Comparison of ENCODE assay signal across 8 cellular contexts in genomic region chr1:109983380-109984189, GRCh38. TPM values are rescaled to one million over a fixed set of nuclear protein-coding genes. Genes with fewer than 3 reads are reported as not detected.
DNase-seq lines count a peak whose midpoint lies in the region; ATAC-seq and TF ChIP-seq lines count a peak whose summit lies in the region.

No MANE protein-coding gene starts in this region.

- H3K4me3 ChIP-seq in CD4-positive, CD25-positive, alpha-beta regulatory T cell (ENCODE audit: low read depth, low read length): no peak overlapping the region
- H3K4me3 ChIP-seq in Panc1 (ENCODE audit: low read depth in 2 of 2, low read length in 2 of 2) (no peak overlapping the region), fibroblast of the aortic adventitia (ENCODE audit: low read depth, low read length) (no peak overlapping the region), parathyroid adenoma (ENCODE audit: low read depth, low read length) (no peak overlapping the region)

- H3K27me3 Mint-ChIP-seq in CD4-positive, CD25-positive, alpha-beta regulatory T cell: peaks cover 4% of the 10 kb centered on the region

- H3K9me3 Mint-ChIP-seq in CD4-positive, CD25-positive, alpha-beta regulatory T cell: no peaks in the 10 kb centered on the region

- no peak overlapping the region for H3K27ac ChIP-seq in CD4-positive, CD25-positive, alpha-beta regulatory T cell (ENCODE audit: insufficient read depth, low read length, poor library complexity, severe bottlenecking)
- H3K27ac ChIP-seq in Panc1 (ENCODE audit: low read length) (peak overlapping the region; percentile 95), parathyroid adenoma (peak overlapping the region; percentile 88)

- CTCF ChIA-PET in Panc1 (lab: Charles Lee): interaction anchor here (0.7 to 2.9 kb wide), 13 partner anchors 23 to 343 kb away, joined by 3 to 53 read pairs (median 4); no protein-coding TSS in a partner anchor

- in situ Hi-C loops in Panc1 (cut with HindIII; ENCODE audit: low pct_unique_long_range_greater_than_20kb, low sequenced_read_pairs): no loop called here

- H3K4me1 ChIP-seq in CD4-positive, CD25-positive, alpha-beta regulatory T cell (ENCODE audit: control insufficient read depth, insufficient read depth, low read length, poor library complexity, severe bottlenecking): peaks cover 30% of the 10 kb centered on the region
- H3K4me1 ChIP-seq in Panc1 (ENCODE audit: control insufficient read depth, insufficient read depth, low read length): peaks cover 62% of the 10 kb centered on the region
- peaks cover 16% of the 10 kb centered on the region for H3K4me1 ChIP-seq in parathyroid adenoma

- BruUV-seq in Panc1 (replicated peaks; lab: Mats Ljungman, UMichigan): no TSS peak

- ATAC-seq in CD4-positive, CD25-positive, alpha-beta regulatory T cell (ENCODE audit: low read depth in 2 of 2): no peak
- ATAC-seq in Panc1 (no peak), HG02763 (IDR thresholded peaks at IDR 0.05; ENCODE audit: unreplicated experiment) (no peak), HG03469 (IDR thresholded peaks at IDR 0.05; ENCODE audit: unreplicated experiment) (no peak), GM18870 (IDR thresholded peaks at IDR 0.05; ENCODE audit: unreplicated experiment) (no peak)

- H3K36me3 Mint-ChIP-seq in CD4-positive, CD25-positive, alpha-beta regulatory T cell: peaks cover 12% of the 10 kb centered on the region

- no peak for DNase-seq in CD4-positive, CD25-positive, alpha-beta regulatory T cell
- DNase-seq in Panc1 (ENCODE audit: low read depth, low spot score) (no peak), fibroblast of the aortic adventitia (ENCODE audit: low read depth) (peak; percentile 60), GM10266 (ENCODE audit: extremely low spot score) (no peak)

- POLR2A ChIA-PET in Panc1 (lab: Charles Lee): interaction anchor here (0.5 to 1.6 kb wide), 5 partner anchors 22 to 190 kb away, joined by 3 to 7 read pairs (median 4); no protein-coding TSS in a partner anchor

- no peak overlapping the region for H3K9ac ChIP-seq in parathyroid adenoma

- peak overlapping the region; percentile 63 for H2AFZ ChIP-seq in parathyroid adenoma

- peak overlapping the region; percentile 15 to 71 (median 47) for H3K27ac Mint-ChIP-seq in CD4-positive, CD25-positive, alpha-beta regulatory T cell

- no peaks in the 10 kb centered on the region for H3K9me3 ChIP-seq in CD4-positive, CD25-positive, alpha-beta regulatory T cell (ENCODE audit: control insufficient read depth in 2 of 2, low read length in 2 of 2)
- H3K9me3 ChIP-seq in Panc1 (ENCODE audit: control insufficient read depth, insufficient read depth, low read depth, low read length) (no peaks in the 10 kb centered on the region), parathyroid adenoma (ENCODE audit: control insufficient read depth, low read length) (no peaks in the 10 kb centered on the region)

- H3K79me2 ChIP-seq in parathyroid adenoma: peaks cover 24% of the 10 kb centered on the region

- intact Hi-C loops in Panc1 (cut with micrococcal nuclease; ENCODE audit: unreplicated experiment): loop anchor here (1.0 to 10.0 kb wide), 4 partner anchors 51 to 439 kb away; partner anchors contain the start of gene GNAI3

- H3K4me1 Mint-ChIP-seq in CD4-positive, CD25-positive, alpha-beta regulatory T cell: peaks cover 15 to 42% (median 32%) of the 10 kb centered on the region in 4 donors

- no peaks in the 10 kb centered on the region for H3K27me3 ChIP-seq in CD4-positive, CD25-positive, alpha-beta regulatory T cell (ENCODE audit: control insufficient read depth, insufficient read depth, low read length)
- no peaks in the 10 kb centered on the region for H3K27me3 ChIP-seq in Panc1 (ENCODE audit: control insufficient read depth, insufficient read depth, low read length)
- H3K27me3 ChIP-seq in parathyroid adenoma (ENCODE audit: control insufficient read depth, insufficient read depth, low read length): no peaks in the 10 kb centered on the region

- TF ChIP-seq CTCF in Panc1 (IDR thresholded peaks at IDR 0.05): no peak
- TF ChIP-seq CTCF in fibroblast of the aortic adventitia (IDR thresholded peaks at IDR 0.05; ENCODE audit: insufficient read depth, low read length): no peak
- no peak for TF ChIP-seq CTCF in parathyroid adenoma (IDR thresholded peaks at IDR 0.05)
- no peak for TF ChIP-seq CTCF in GM10266 (IDR thresholded peaks at IDR 0.05; ENCODE audit: control insufficient read depth, insufficient read depth, low read depth, missing control alignments)

- no peaks in the 10 kb centered on the region for H3K36me3 ChIP-seq in CD4-positive, CD25-positive, alpha-beta regulatory T cell (ENCODE audit: control insufficient read depth, insufficient read depth, low read length)
- H3K36me3 ChIP-seq in Panc1 (ENCODE audit: control insufficient read depth, insufficient read depth, low read length): peaks cover 3% of the 10 kb centered on the region
- H3K36me3 ChIP-seq in parathyroid adenoma (ENCODE audit: control insufficient read depth, insufficient read depth, low read length): no peaks in the 10 kb centered on the region

- H3K4me2 ChIP-seq in parathyroid adenoma (ENCODE audit: low read length): no peak overlapping the region

- H3K4me3 Mint-ChIP-seq in CD4-positive, CD25-positive, alpha-beta regulatory T cell: peak overlapping the region; percentile 2 to 98 (median 89)

RNA-seq across cellular contexts. Expression of gene AHCYL1, which starts 1.0 kb away (rescaled TPM):
- 27.8 TPM for total RNA-seq in CD4-positive, CD25-positive, alpha-beta regulatory T cell
- 10 to 100 TPM; 43.4 to 49.3 (median 46.1) TPM for polyA plus RNA-seq in CD4-positive, CD25-positive, alpha-beta regulatory T cell
- 174 TPM for total RNA-seq in Panc1 (2021; ENCODE audit: unreplicated experiment)
- 148 TPM for polyA plus RNA-seq in Panc1 (2012; ENCODE audit: insufficient read length)
- total RNA-seq in fibroblast of the aortic adventitia (ENCODE audit: low replicate concordance): 48.5 and 59.3 TPM in 2 replicates

RNA-seq across cellular contexts. Expression of gene STRIP1, which starts 50.8 kb away (rescaled TPM):
- 83.3 TPM for total RNA-seq in CD4-positive, CD25-positive, alpha-beta regulatory T cell
- polyA plus RNA-seq in CD4-positive, CD25-positive, alpha-beta regulatory T cell: 10 to 100 TPM; 22.5 to 32.3 (median 25.7) TPM
- total RNA-seq in Panc1 (2021; ENCODE audit: unreplicated experiment) (26.1 TPM), fibroblast of the aortic adventitia (ENCODE audit: low replicate concordance) (29.0 and 50.3 TPM in 2 replicates)
- 16.4 TPM for polyA plus RNA-seq in Panc1 (2012; ENCODE audit: insufficient read length)
